ENCODE assay signal across 17 cellular contexts in the genomic region with DNA sequence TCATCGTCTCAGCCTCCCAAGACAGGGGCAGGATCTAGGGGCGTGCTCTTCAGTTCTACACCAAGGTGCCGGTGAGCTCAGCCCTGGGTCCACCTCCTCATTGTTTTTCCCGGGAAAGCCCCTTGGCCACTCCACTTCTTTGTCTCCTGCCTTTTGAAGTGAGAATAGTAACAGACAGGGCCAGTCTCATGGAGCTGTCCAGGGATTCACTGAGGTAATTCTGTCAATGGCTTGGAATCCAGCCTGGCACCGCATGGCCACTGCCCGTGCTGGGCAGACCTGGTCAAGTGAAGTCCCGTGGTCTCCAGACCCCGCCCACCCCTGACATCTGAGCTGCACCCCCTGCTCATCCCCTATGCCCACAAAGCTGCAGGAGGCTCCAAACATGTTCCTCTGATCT.
"Had no signal": no experiment of that assay in that cellular context is flagged by ENCODE, and none has a peak within 500 bp of the region (broad histone marks: within the 10 kb centered on the region; RNA-seq: fewer than 3 reads in every experiment).

No MANE protein-coding gene starts in this region.

- H3K27ac ChIP-seq: foreskin keratinocyte, tibial artery, vagina, WERI-Rb-1 had no signal

- H3K36me3 Mint-ChIP-seq: activated naive CD4-positive, alpha-beta T cell treated with anti-CD3 and anti-CD28 coated beads, Interleukin-2, amount 50 U/mL, for 24 hours; natural killer cell treated with Interleukin-12 subunit alpha and Interleukin-12 subunit beta and Interleukin-15 and Interleukin-18, amount 100 ng/mL, for 72 hours had no signal

- H3K4me3 Mint-ChIP-seq: activated CD4-positive, alpha-beta memory T cell treated with anti-CD3 and anti-CD28 coated beads, Interleukin-2, amount 10 ng/mL, durations not matched to agents 7 days and 5 days; activated naive CD4-positive, alpha-beta T cell treated with anti-CD3 and anti-CD28 coated beads, Interleukin-2, amount 50 U/mL, for 24 hours; natural killer cell treated with Interleukin-12 subunit alpha and Interleukin-12 subunit beta and Interleukin-15 and Interleukin-18, amount 100 ng/mL, for 72 hours; stimulated activated naive B cell treated with anti-CD40 and anti-IgM and Interleukin-4, amounts not matched to agents 10 μg/mL and 1 μg/mL and 100 μg/mL, for 72 hours; T-helper 1 cell treated with Interleukin-12 subunit alpha and Interleukin-12 subunit beta and Interleukin-4 antibody, amounts not matched to agents 30 μg/mL and 1 μg/mL, for 36 hours had no signal

- H3K27me3 Mint-ChIP-seq: activated CD4-positive, alpha-beta memory T cell treated with anti-CD3 and anti-CD28 coated beads, Interleukin-2, amount 10 ng/mL, durations not matched to agents 7 days and 5 days; activated naive CD4-positive, alpha-beta T cell treated with anti-CD3 and anti-CD28 coated beads, Interleukin-2, amount 50 U/mL, for 24 hours; stimulated activated naive B cell treated with anti-CD40 and anti-IgM and Interleukin-4, amounts not matched to agents 10 μg/mL and 1 μg/mL and 100 μg/mL, for 72 hours had no signal

- H3K4me1 Mint-ChIP-seq: activated CD4-positive, alpha-beta memory T cell treated with anti-CD3 and anti-CD28 coated beads, Interleukin-2, amount 10 ng/mL, durations not matched to agents 7 days and 5 days; activated naive CD4-positive, alpha-beta T cell treated with anti-CD3 and anti-CD28 coated beads, Interleukin-2, amount 50 U/mL, for 24 hours had no signal

- H3K9me3 ChIP-seq: adrenal gland, colonic mucosa, tibial artery, vagina had no signal

- ATAC-seq: foreskin keratinocyte; natural killer cell treated with Interleukin-12 subunit alpha and Interleukin-12 subunit beta and Interleukin-15 and Interleukin-18, amount 100 ng/mL, for 72 hours; stimulated activated naive B cell treated with anti-CD40 and anti-IgM and Interleukin-4, amounts not matched to agents 10 μg/mL and 1 μg/mL and 100 μg/mL, for 72 hours had no signal

- H3K9me3 Mint-ChIP-seq: activated CD4-positive, alpha-beta memory T cell treated with anti-CD3 and anti-CD28 coated beads, Interleukin-2, amount 10 ng/mL, durations not matched to agents 7 days and 5 days; activated naive CD4-positive, alpha-beta T cell treated with anti-CD3 and anti-CD28 coated beads, Interleukin-2, amount 50 U/mL, for 24 hours; natural killer cell treated with Interleukin-12 subunit alpha and Interleukin-12 subunit beta and Interleukin-15 and Interleukin-18, amount 100 ng/mL, for 72 hours; stimulated activated naive B cell treated with anti-CD40 and anti-IgM and Interleukin-4, amounts not matched to agents 10 μg/mL and 1 μg/mL and 100 μg/mL, for 72 hours; T-helper 1 cell treated with Interleukin-12 subunit alpha and Interleukin-12 subunit beta and Interleukin-4 antibody, amounts not matched to agents 30 μg/mL and 1 μg/mL, for 36 hours had no signal

- H3K36me3 ChIP-seq: colonic mucosa, vagina, WERI-Rb-1 had no signal

- H3K27ac Mint-ChIP-seq: activated CD4-positive, alpha-beta memory T cell treated with anti-CD3 and anti-CD28 coated beads, Interleukin-2, amount 10 ng/mL, durations not matched to agents 7 days and 5 days; activated naive CD4-positive, alpha-beta T cell treated with anti-CD3 and anti-CD28 coated beads, Interleukin-2, amount 50 U/mL, for 24 hours; natural killer cell treated with Interleukin-12 subunit alpha and Interleukin-12 subunit beta and Interleukin-15 and Interleukin-18, amount 100 ng/mL, for 72 hours; stimulated activated naive B cell treated with anti-CD40 and anti-IgM and Interleukin-4, amounts not matched to agents 10 μg/mL and 1 μg/mL and 100 μg/mL, for 72 hours; T-helper 1 cell treated with Interleukin-12 subunit alpha and Interleukin-12 subunit beta and Interleukin-4 antibody, amounts not matched to agents 30 μg/mL and 1 μg/mL, for 36 hours had no signal

- H3K4me3 ChIP-seq: adrenal gland, colonic mucosa, tibial artery, vagina had no signal

- H3K27me3 ChIP-seq: adrenal gland, colonic mucosa, foreskin keratinocyte, tibial artery, vagina had no signal

- DNase-seq: activated CD4-positive, alpha-beta memory T cell treated with anti-CD3 and anti-CD28 coated beads, Interleukin-2, amount 10 ng/mL, durations not matched to agents 7 days and 5 days; activated CD4-positive, alpha-beta T cell treated with anti-CD3 and anti-CD28 coated beads for 4 hours; activated effector memory CD4-positive, alpha-beta T cell treated with anti-CD3 and anti-CD28 coated beads, Interleukin-2, amount 50 U/mL, for 16 hours; activated T-cell treated with anti-CD3 and anti-CD28 coated beads, Interleukin-2, amount 50 U/mL, for 48 hours; adrenal gland; colonic mucosa; effector CD4-positive, alpha-beta T cell; foreskin keratinocyte; head of caudate nucleus; stimulated activated CD4-positive, alpha-beta T cell treated with anti-CD3 and anti-CD28 coated beads, Interleukin-2, amount 100 ng/mL, for 48 hours; stimulated activated naive B cell treated with anti-CD40 and anti-IgM and Interleukin-4, amounts not matched to agents 10 μg/mL and 1 μg/mL and 100 μg/mL, for 72 hours; WERI-Rb-1 had no signal

- H3K4me1 ChIP-seq: foreskin keratinocyte, vagina had no signal
